Comparison of ENCODE assay signal across 9 cellular contexts in the genomic region with DNA sequence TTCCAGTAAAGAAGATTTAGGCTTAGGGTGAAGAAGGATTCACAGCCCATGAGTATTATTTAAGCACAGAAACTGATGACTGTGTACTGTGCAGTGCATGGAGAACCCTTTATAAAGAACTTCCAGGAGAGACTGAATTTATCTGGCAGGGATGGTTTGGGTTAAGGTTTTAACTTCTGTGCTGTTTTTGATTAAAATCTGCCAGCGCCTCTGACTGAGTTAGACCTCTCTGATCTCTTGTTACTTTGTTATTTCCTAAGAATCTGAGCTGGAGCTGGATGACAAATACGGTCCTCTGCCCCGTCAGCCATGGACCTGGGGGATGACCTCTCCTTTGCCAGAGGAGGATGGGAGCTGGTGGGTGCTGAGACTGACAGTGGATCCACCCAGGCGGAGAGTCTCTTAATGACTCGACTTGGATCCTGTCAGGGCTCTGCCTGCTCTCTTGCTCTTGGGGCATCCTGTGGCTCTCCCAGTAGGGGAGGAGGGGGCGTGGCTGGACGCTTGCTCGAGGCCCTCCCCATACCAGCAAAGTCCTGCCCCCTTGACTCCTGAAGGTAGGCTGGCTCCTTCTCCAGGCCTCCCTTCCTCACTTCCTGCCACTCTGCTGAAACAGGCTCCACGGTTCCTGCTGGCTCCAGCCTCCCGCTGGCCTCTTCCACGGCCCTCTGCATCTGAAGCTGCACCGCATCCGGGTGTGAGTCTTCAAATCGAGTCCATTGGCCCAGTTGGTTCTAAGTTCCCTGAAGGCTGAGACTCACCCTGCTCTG. TPM values are rescaled to one million over a fixed set of nuclear protein-coding genes. Genes with fewer than 3 reads are reported as not detected.
DNase-seq lines count a peak whose midpoint lies in the region; ATAC-seq and TF ChIP-seq lines count a peak whose summit lies in the region.
"Had no signal": no experiment of that assay in that cellular context is flagged by ENCODE, and none has a peak within 500 bp of the region (broad histone marks: within the 10 kb centered on the region; RNA-seq: fewer than 3 reads in every experiment).

No MANE protein-coding gene starts in this region.

- peaks cover 8% of the 10 kb centered on the region for H3K4me1 Mint-ChIP-seq in neural crest cell
- peaks cover 14% of the 10 kb centered on the region for H3K4me1 Mint-ChIP-seq in stimulated activated memory B cell treated with anti-CD40 and anti-IgM and Interleukin-4, amounts not matched to agents 10 μg/mL and 1 μg/mL and 100 μg/mL, for 72 hours

- no peaks in the 10 kb centered on the region for H3K36me3 Mint-ChIP-seq in neural crest cell (ENCODE audit: low read depth)
- no peaks in the 10 kb centered on the region for H3K36me3 Mint-ChIP-seq in stimulated activated memory B cell treated with anti-CD40 and anti-IgM and Interleukin-4, amounts not matched to agents 10 μg/mL and 1 μg/mL and 100 μg/mL, for 72 hours
- H3K36me3 Mint-ChIP-seq: activated naive CD8-positive, alpha-beta T cell had no signal

- in situ Hi-C loops in Caki2 (cut with HindIII; ENCODE audit: low pct_unique_long_range_greater_than_20kb, low sequenced_read_pairs), result no loop called here

- DNase-seq in Caki2 (ENCODE audit: low read depth) (peak; percentile 98), NCI-H2227 treated with DMSO at 0.1 percent for 48 hours (lab: John Stamatoyannopoulos, UW) (peak; percentile 21), epithelial cell of proximal tubule (ENCODE audit: low read depth) (peak; percentile 53), neural crest cell (ENCODE audit: low read depth, low spot score) (peak; percentile 30), NCI-H1092 (lab: John Stamatoyannopoulos, UW) (no peak)

- H3K27me3 Mint-ChIP-seq in neural crest cell (ENCODE audit: low read depth), result no peaks in the 10 kb centered on the region
- no peaks in the 10 kb centered on the region for H3K27me3 Mint-ChIP-seq in stimulated activated memory B cell treated with anti-CD40 and anti-IgM and Interleukin-4, amounts not matched to agents 10 μg/mL and 1 μg/mL and 100 μg/mL, for 72 hours
- H3K27me3 Mint-ChIP-seq: activated naive CD8-positive, alpha-beta T cell had no signal

- H3K4me3 ChIP-seq in epithelial cell of proximal tubule (ENCODE audit: low read depth, low read length), result no peak overlapping the region

- H3K27ac Mint-ChIP-seq in neural crest cell (ENCODE audit: unreplicated experiment), result peak overlapping the region; percentile 81
- H3K27ac Mint-ChIP-seq in stimulated activated memory B cell treated with anti-CD40 and anti-IgM and Interleukin-4, amounts not matched to agents 10 μg/mL and 1 μg/mL and 100 μg/mL, for 72 hours, result no peak overlapping the region
- H3K27ac Mint-ChIP-seq: activated naive CD8-positive, alpha-beta T cell had no signal

- H3K4me3 Mint-ChIP-seq in neural crest cell, result no peak overlapping the region
- no peak overlapping the region for H3K4me3 Mint-ChIP-seq in stimulated activated memory B cell treated with anti-CD40 and anti-IgM and Interleukin-4, amounts not matched to agents 10 μg/mL and 1 μg/mL and 100 μg/mL, for 72 hours
- H3K4me3 Mint-ChIP-seq: activated naive CD8-positive, alpha-beta T cell had no signal

- ATAC-seq in stimulated activated memory B cell treated with anti-CD40 and anti-IgM and Interleukin-4, amounts not matched to agents 10 μg/mL and 1 μg/mL and 100 μg/mL, for 72 hours, result no peak
- ATAC-seq in HG03135 (IDR thresholded peaks at IDR 0.05; ENCODE audit: unreplicated experiment), result no peak
- no peak for ATAC-seq in GM19397 (IDR thresholded peaks at IDR 0.05; ENCODE audit: unreplicated experiment)

- no peaks in the 10 kb centered on the region for H3K9me3 Mint-ChIP-seq in neural crest cell
- no peaks in the 10 kb centered on the region for H3K9me3 Mint-ChIP-seq in stimulated activated memory B cell treated with anti-CD40 and anti-IgM and Interleukin-4, amounts not matched to agents 10 μg/mL and 1 μg/mL and 100 μg/mL, for 72 hours

- TF ChIP-seq CTCF in epithelial cell of proximal tubule (conservative IDR thresholded peaks at IDR 0.05; ENCODE audit: low read depth, low read length) (no peak), neural crest cell (conservative IDR thresholded peaks at IDR 0.05) (no peak)

RNA-seq across cellular contexts. Expression of gene MAP3K14, which starts 24.8 kb away (rescaled TPM):
- total RNA-seq in Caki2 (2014; rRNA removed; shearing (Covaris generic); ENCODE audit: low replicate concordance), result 19.0 and 23.5 TPM in 2 replicates
- 6.6 and 9.5 TPM in 2 replicates for total RNA-seq in epithelial cell of proximal tubule
- total RNA-seq in neural crest cell, result 9.6 and 11.5 TPM in 2 replicates
